ENCODE assay signal across 19 cellular contexts in the genomic region with DNA sequence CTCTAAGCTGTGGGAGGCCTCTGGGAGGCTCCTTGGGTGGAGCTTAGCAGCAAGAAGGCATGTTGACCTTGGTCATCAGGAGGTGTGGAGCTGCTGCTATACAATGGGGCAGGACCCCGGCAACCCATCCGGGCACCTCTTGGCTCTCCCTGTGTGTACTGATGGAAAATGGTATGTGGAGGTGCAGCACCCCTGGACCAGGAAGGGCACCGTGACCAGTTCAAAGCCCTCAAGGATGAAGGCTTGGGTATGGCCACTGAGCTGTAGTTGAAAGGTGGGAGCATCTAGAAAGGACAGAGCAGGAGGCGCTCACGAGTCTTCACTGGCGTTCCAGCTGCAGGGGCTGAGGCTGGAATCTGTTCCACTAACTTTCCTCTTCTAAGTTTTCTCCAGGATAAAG. TPM values are rescaled to one million over a fixed set of nuclear protein-coding genes. Genes with fewer than 3 reads are reported as not detected.
DNase-seq lines count a peak whose midpoint lies in the region; ATAC-seq and TF ChIP-seq lines count a peak whose summit lies in the region.
"Had no signal": no experiment of that assay in that cellular context is flagged by ENCODE, and none has a peak within 500 bp of the region (broad histone marks: within the 10 kb centered on the region; RNA-seq: fewer than 3 reads in every experiment).

No MANE protein-coding gene starts in this region.

- H3K9me3 Mint-ChIP-seq in activated naive CD4-positive, alpha-beta T cell treated with anti-CD3 and anti-CD28 coated beads, Interleukin-2, amount 50 U/mL, for 72 hours: no peaks in the 10 kb centered on the region
- H3K9me3 Mint-ChIP-seq: CD4-positive, alpha-beta T cell had no signal

- TF ChIP-seq CTCF in esophagus muscularis mucosa (IDR thresholded peaks at IDR 0.05): no peak

- H3K4me3 ChIP-seq in BLaER1 (no peak overlapping the region), esophagus muscularis mucosa (no peak overlapping the region)
- no peak overlapping the region for H3K4me3 ChIP-seq in BLaER1 treated with 17β-estradiol and CSF1 and Interleukin-3, amounts not matched to agents 10 nM and 100 nM
- H3K4me3 ChIP-seq: GM12878, GM23338 had no signal

- peak; percentile 89 for DNase-seq in esophagus muscularis mucosa (ENCODE audit: extremely low spot score)
- no peak for DNase-seq in KG1 (lab: John Stamatoyannopoulos, UW)
- DNase-seq in activated naive CD4-positive, alpha-beta T cell treated with anti-CD3 and anti-CD28 coated beads, Interleukin-2, amount 50 U/mL, for 72 hours (ENCODE audit: low spot score in 2 of 2): no peak
- DNase-seq: CD4-positive, alpha-beta T cell; CD8-positive, alpha-beta memory T cell; DMS 273 treated with DMSO at 0.1 percent for 48 hours; DMS79; EL; GDM1; H9 had no signal

- H3K27ac Mint-ChIP-seq in activated naive CD4-positive, alpha-beta T cell treated with anti-CD3 and anti-CD28 coated beads, Interleukin-2, amount 50 U/mL, for 72 hours: no peak overlapping the region
- H3K27ac Mint-ChIP-seq: CD4-positive, alpha-beta T cell; GM23338; H9 had no signal

- H3K4me1 ChIP-seq in BLaER1 (peaks cover 34% of the 10 kb centered on the region), esophagus muscularis mucosa (no peaks in the 10 kb centered on the region)
- peaks cover 27 to 53% (median 35%) of the 10 kb centered on the region in 10 experiments for H3K4me1 ChIP-seq in BLaER1 treated with 17β-estradiol and CSF1 and Interleukin-3, amounts not matched to agents 10 nM and 100 nM

- peak overlapping the region; percentile 63 for H3K4me2 ChIP-seq in BLaER1
- peak overlapping the region; percentile 22 to 71 (median 59); a peak in 19 of 22 replicates for H3K4me2 ChIP-seq in BLaER1 treated with 17β-estradiol and CSF1 and Interleukin-3, amounts not matched to agents 10 nM and 100 nM
- H3K4me2 ChIP-seq: GM23338 had no signal

- H3K36me3 ChIP-seq in BLaER1 (no peaks in the 10 kb centered on the region), esophagus muscularis mucosa (no peaks in the 10 kb centered on the region)
- H3K36me3 ChIP-seq in BLaER1 treated with 17β-estradiol and CSF1 and Interleukin-3, amounts not matched to agents 10 nM and 100 nM: no peaks in the 10 kb centered on the region

- H3K9ac ChIP-seq in BLaER1: no peak overlapping the region
- H3K9ac ChIP-seq in BLaER1 treated with 17β-estradiol and CSF1 and Interleukin-3, amounts not matched to agents 10 nM and 100 nM: no peak overlapping the region

- no peak for TF ChIP-seq POLR2A in esophagus muscularis mucosa (IDR thresholded peaks at IDR 0.05; ENCODE audit: low read depth)

- H3K9me3 ChIP-seq in BLaER1: no peaks in the 10 kb centered on the region
- no peaks in the 10 kb centered on the region for H3K9me3 ChIP-seq in BLaER1 treated with 17β-estradiol and CSF1 and Interleukin-3, amounts not matched to agents 10 nM and 100 nM (replicated peaks in 1 of 11)
- no peaks in the 10 kb centered on the region for H3K9me3 ChIP-seq in esophagus muscularis mucosa

- no peak for TF ChIP-seq EP300 in esophagus muscularis mucosa (IDR thresholded peaks at IDR 0.05)

- H3K27ac ChIP-seq in BLaER1 (no peak overlapping the region), esophagus muscularis mucosa (replicated peaks in 1 of 4) (no peak overlapping the region)
- no peak overlapping the region for H3K27ac ChIP-seq in BLaER1 treated with 17β-estradiol and CSF1 and Interleukin-3, amounts not matched to agents 10 nM and 100 nM

- no peaks in the 10 kb centered on the region for H3K27me3 ChIP-seq in BLaER1
- H3K27me3 ChIP-seq in BLaER1 treated with 17β-estradiol and CSF1 and Interleukin-3, amounts not matched to agents 10 nM and 100 nM: peaks cover 0 to 11% (median 0%) of the 10 kb centered on the region in 11 experiments; a peak in 5 of 22 replicates
- H3K27me3 ChIP-seq in esophagus muscularis mucosa: peaks cover 0 to 94% (median 0%) of the 10 kb centered on the region in 4 donors

- no peak for ATAC-seq in HG03439 (IDR thresholded peaks at IDR 0.05; ENCODE audit: unreplicated experiment)
- ATAC-seq in activated naive CD4-positive, alpha-beta T cell treated with anti-CD3 and anti-CD28 coated beads, Interleukin-2, amount 50 U/mL, for 72 hours: no peak
- ATAC-seq: GM12878, GM23338, HCT116 had no signal

- H3K36me3 Mint-ChIP-seq in activated naive CD4-positive, alpha-beta T cell treated with anti-CD3 and anti-CD28 coated beads, Interleukin-2, amount 50 U/mL, for 72 hours: peaks cover 0 to 4% of the 10 kb centered on the region in 2 donors
- H3K36me3 Mint-ChIP-seq: CD14-positive monocyte; CD8-positive, alpha-beta memory T cell had no signal

- intact Hi-C loops in esophagus muscularis mucosa (cut with DNase I): no loop called here

- 75% methylated on average over 6 of the region's 6 CpGs for WGBS in esophagus muscularis mucosa

- no peaks in the 10 kb centered on the region for H4K20me1 ChIP-seq in BLaER1
- no peaks in the 10 kb centered on the region for H4K20me1 ChIP-seq in BLaER1 treated with 17β-estradiol and CSF1 and Interleukin-3, amounts not matched to agents 10 nM and 100 nM

RNA-seq across cellular contexts. Expression of a gene that starts 6.7 kb away (rescaled TPM):
- 1 to 10 TPM in 3 of 4 donors, under 1 TPM in 1; 0.29 to 9.5 (median 3.3) TPM for total RNA-seq in esophagus muscularis mucosa
- 100 to 1,000 TPM; 334 to 809 TPM for total RNA-seq in activated naive CD4-positive, alpha-beta T cell treated with anti-CD3 and anti-CD28 coated beads, Interleukin-2, amount 50 U/mL, for 72 hours
- total RNA-seq: A172, H4 had no signal

Comparison
In these comparisons a context has a peak if more than half of its experiments do, and no peak if none do; other contexts are left out.
1. RNA of a gene that starts 6.7 kb away (total RNA-seq): 334 to 809 TPM in activated naive CD4-positive, alpha-beta T cell treated with anti-CD3 and anti-CD28 coated beads, Interleukin-2, amount 50 U/mL, for 72 hours; 0.29 to 9.5 TPM in esophagus muscularis mucosa; every median in the first group is over 10 times any median in the second.